In the genomic region with DNA sequence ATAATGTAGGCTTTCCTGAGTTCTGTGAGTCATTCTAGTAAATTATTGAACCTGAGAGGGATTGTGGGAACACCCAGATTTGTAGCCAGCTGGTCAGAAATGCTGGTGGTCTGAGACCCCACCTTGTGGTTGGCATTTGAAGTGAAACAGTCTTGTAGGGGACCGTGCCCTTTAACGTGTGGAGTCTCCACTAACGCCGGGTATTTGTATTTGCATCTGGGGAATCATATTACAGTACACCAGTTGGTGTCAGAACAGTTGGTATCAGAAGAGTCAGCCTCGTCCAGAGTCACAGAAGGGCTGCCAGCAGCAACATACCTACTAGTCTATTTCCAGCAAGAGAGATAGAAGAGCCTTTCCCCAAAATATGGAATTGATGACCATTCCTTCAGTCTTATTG, we compare ENCODE assay signal across 2 cellular contexts.
A peak's percentile ranks its signal among the peaks of the same experiment; 100 is the strongest.
TF ChIP-seq lines count a peak whose summit lies in the region.

No MANE protein-coding gene starts in this region.

TF ChIP-seq in HepG2, 621 proteins besides CTCF, POLR2A, EP300 and RAD21 (continues in another document):
- TF ChIP-seq ISL2 (CRISPR knock-in tag; IDR thresholded peaks at IDR 0.05): no peak
- TF ChIP-seq THAP7 (CRISPR knock-in tag; IDR thresholded peaks at IDR 0.05): no peak
- TF ChIP-seq FOXK1 (CRISPR knock-in tag; IDR thresholded peaks at IDR 0.05; ENCODE audit: borderline replicate concordance, low read depth): peak; percentile 11; the same call in 1 of the 2 replicates
- no peak for TF ChIP-seq SKIL (CRISPR knock-in tag; IDR thresholded peaks at IDR 0.05; ENCODE audit: borderline replicate concordance)
- 0 out of 2 replicates have a peak, but pooled peaks have one; percentile 47 for TF ChIP-seq KAT8 (CRISPR knock-in tag; IDR thresholded peaks at IDR 0.05)
- TF ChIP-seq SIX1 (CRISPR knock-in tag; IDR thresholded peaks at IDR 0.05; ENCODE audit: borderline replicate concordance): peak; percentile 55; the same call in 1 of the 2 replicates
- TF ChIP-seq STAG1 (CRISPR knock-in tag; IDR thresholded peaks at IDR 0.05): peak; percentile 26
- peak; percentile 22; the same call in 1 of the 2 replicates for TF ChIP-seq ARID4A (CRISPR knock-in tag; IDR thresholded peaks at IDR 0.05; ENCODE audit: borderline replicate concordance)
- TF ChIP-seq NFYC (CRISPR knock-in tag; IDR thresholded peaks at IDR 0.05): 0 out of 2 replicates have a peak, but pooled peaks have one; percentile 15
- TF ChIP-seq ATF2 (CRISPR knock-in tag; IDR thresholded peaks at IDR 0.05): no peak
- TF ChIP-seq KLF16 (CRISPR knock-in tag; IDR thresholded peaks at IDR 0.05): 0 out of 4 replicates have a peak, but pooled peaks of 1 of the 2 experiments have one; percentile 17
- TF ChIP-seq ZNF768 (CRISPR knock-in tag; IDR thresholded peaks at IDR 0.05): no peak
- no peak for TF ChIP-seq NFYB (CRISPR knock-in tag; IDR thresholded peaks at IDR 0.05)
- peak; percentile 48; the same call in 1 of the 2 replicates for TF ChIP-seq SIX4 (CRISPR knock-in tag; IDR thresholded peaks at IDR 0.05)
- 0 out of 2 replicates have a peak, but pooled peaks have one; percentile 5 for TF ChIP-seq NR2F6 (IDR thresholded peaks at IDR 0.05)
- no peak for TF ChIP-seq NR2F6 (CRISPR knock-in tag; IDR thresholded peaks at IDR 0.05)
- 0 out of 2 replicates have a peak, but pooled peaks have one; percentile 15 for TF ChIP-seq GATAD1 (CRISPR knock-in tag; IDR thresholded peaks at IDR 0.05)
- 0 out of 2 replicates have a peak, but pooled peaks have one; percentile 0 for TF ChIP-seq PHF21A (CRISPR knock-in tag; IDR thresholded peaks at IDR 0.05)
- TF ChIP-seq KLF6 (CRISPR knock-in tag; IDR thresholded peaks at IDR 0.05): 0 out of 2 replicates have a peak, but pooled peaks have one; percentile 24
- TF ChIP-seq ZFP90 (CRISPR knock-in tag; IDR thresholded peaks at IDR 0.05; ENCODE audit: borderline replicate concordance): no peak
- TF ChIP-seq NFATC3 (CRISPR knock-in tag; IDR thresholded peaks at IDR 0.05): no peak
- TF ChIP-seq ZNF3 (CRISPR knock-in tag; IDR thresholded peaks at IDR 0.05): peak; percentile 46; the same call in 1 of the 2 replicates

TF ChIP-seq in SK-N-SH treated with all-trans-retinoic acid at 6 μM for 48 hours, 23 proteins besides CTCF, POLR2A, EP300 and RAD21:
- no peak for TF ChIP-seq POU6F1 (CRISPR knock-in tag; IDR thresholded peaks at IDR 0.05; ENCODE audit: borderline replicate concordance, low read depth)
- TF ChIP-seq ZFP30 (CRISPR knock-in tag; IDR thresholded peaks at IDR 0.05): no peak
- no peak for TF ChIP-seq SNAI2 (CRISPR knock-in tag; IDR thresholded peaks at IDR 0.05)
- TF ChIP-seq ZNF565 (CRISPR knock-in tag; conservative IDR thresholded peaks at IDR 0.05; ENCODE audit: low read depth): no peak
- no peak for TF ChIP-seq ZNF8 (CRISPR knock-in tag; IDR thresholded peaks at IDR 0.05)
- TF ChIP-seq ZFP3 (CRISPR knock-in tag; IDR thresholded peaks at IDR 0.05): no peak
- TF ChIP-seq, protein P1, sequence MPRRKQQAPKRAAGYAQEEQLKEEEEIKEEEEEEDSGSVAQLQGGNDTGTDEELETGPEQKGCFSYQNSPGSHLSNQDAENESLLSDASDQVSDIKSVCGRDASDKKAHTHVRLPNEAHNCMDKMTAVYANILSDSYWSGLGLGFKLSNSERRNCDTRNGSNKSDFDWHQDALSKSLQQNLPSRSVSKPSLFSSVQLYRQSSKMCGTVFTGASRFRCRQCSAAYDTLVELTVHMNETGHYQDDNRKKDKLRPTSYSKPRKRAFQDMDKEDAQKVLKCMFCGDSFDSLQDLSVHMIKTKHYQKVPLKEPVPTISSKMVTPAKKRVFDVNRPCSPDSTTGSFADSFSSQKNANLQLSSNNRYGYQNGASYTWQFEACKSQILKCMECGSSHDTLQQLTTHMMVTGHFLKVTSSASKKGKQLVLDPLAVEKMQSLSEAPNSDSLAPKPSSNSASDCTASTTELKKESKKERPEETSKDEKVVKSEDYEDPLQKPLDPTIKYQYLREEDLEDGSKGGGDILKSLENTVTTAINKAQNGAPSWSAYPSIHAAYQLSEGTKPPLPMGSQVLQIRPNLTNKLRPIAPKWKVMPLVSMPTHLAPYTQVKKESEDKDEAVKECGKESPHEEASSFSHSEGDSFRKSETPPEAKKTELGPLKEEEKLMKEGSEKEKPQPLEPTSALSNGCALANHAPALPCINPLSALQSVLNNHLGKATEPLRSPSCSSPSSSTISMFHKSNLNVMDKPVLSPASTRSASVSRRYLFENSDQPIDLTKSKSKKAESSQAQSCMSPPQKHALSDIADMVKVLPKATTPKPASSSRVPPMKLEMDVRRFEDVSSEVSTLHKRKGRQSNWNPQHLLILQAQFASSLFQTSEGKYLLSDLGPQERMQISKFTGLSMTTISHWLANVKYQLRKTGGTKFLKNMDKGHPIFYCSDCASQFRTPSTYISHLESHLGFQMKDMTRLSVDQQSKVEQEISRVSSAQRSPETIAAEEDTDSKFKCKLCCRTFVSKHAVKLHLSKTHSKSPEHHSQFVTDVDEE (CRISPR knock-in tag; IDR thresholded peaks at IDR 0.05): no peak
- TF ChIP-seq RARB (CRISPR knock-in tag; IDR thresholded peaks at IDR 0.05): no peak
- TF ChIP-seq CSRNP3 (CRISPR knock-in tag; IDR thresholded peaks at IDR 0.05): no peak
- no peak for TF ChIP-seq BACH2 (CRISPR knock-in tag; IDR thresholded peaks at IDR 0.05; ENCODE audit: borderline replicate concordance)
- no peak for TF ChIP-seq OSR1 (CRISPR knock-in tag; IDR thresholded peaks at IDR 0.05)
- TF ChIP-seq, protein P2, sequence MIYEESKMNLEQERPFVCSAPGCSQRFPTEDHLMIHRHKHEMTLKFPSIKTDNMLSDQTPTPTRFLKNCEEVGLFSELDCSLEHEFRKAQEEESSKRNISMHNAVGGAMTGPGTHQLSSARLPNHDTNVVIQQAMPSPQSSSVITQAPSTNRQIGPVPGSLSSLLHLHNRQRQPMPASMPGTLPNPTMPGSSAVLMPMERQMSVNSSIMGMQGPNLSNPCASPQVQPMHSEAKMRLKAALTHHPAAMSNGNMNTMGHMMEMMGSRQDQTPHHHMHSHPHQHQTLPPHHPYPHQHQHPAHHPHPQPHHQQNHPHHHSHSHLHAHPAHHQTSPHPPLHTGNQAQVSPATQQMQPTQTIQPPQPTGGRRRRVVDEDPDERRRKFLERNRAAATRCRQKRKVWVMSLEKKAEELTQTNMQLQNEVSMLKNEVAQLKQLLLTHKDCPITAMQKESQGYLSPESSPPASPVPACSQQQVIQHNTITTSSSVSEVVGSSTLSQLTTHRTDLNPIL (CRISPR knock-in tag; IDR thresholded peaks at IDR 0.05; ENCODE audit: low read depth): no peak
- TF ChIP-seq PATZ1 (CRISPR knock-in tag; IDR thresholded peaks at IDR 0.05; ENCODE audit: borderline replicate concordance): no peak
- TF ChIP-seq PPARA (CRISPR knock-in tag; IDR thresholded peaks at IDR 0.05; ENCODE audit: borderline replicate concordance): no peak
- no peak for TF ChIP-seq ZC3H10 (CRISPR knock-in tag; IDR thresholded peaks at IDR 0.05)
- TF ChIP-seq GLIS3 (CRISPR knock-in tag; IDR thresholded peaks at IDR 0.05): no peak
- no peak for TF ChIP-seq ARNTL (CRISPR knock-in tag; IDR thresholded peaks at IDR 0.05; ENCODE audit: borderline replicate concordance, low read depth)
- TF ChIP-seq ISL1 (CRISPR knock-in tag; IDR thresholded peaks at IDR 0.05): no peak
- TF ChIP-seq ESRRG (CRISPR knock-in tag; IDR thresholded peaks at IDR 0.05): no peak
